Comparison of ENCODE assay signal across 8 cellular contexts in genomic region chr9:120936011-120936763, GRCh38. TPM values are rescaled to one million over a fixed set of nuclear protein-coding genes. Genes with fewer than 3 reads are reported as not detected.
DNase-seq lines count a peak whose midpoint lies in the region; ATAC-seq and TF ChIP-seq lines count a peak whose summit lies in the region.

No MANE protein-coding gene starts in this region.

- H3K9me3 ChIP-seq in duodenal mucosa (ENCODE audit: control insufficient read depth in 1 of 2, low read length in 2 of 2) = no peaks in the 10 kb centered on the region

- intact Hi-C loops in activated CD8-positive, alpha-beta T cell treated with anti-CD3 and anti-CD28 coated beads for 36 hours (cut with micrococcal nuclease) = loop anchor here (1.0 kb wide), 1 partner anchor 39 kb away; no protein-coding TSS in a partner anchor

- H3K4me1 Mint-ChIP-seq in activated CD8-positive, alpha-beta T cell treated with anti-CD3 and anti-CD28 coated beads for 36 hours (ENCODE audit: low read depth) = peaks cover 63% of the 10 kb centered on the region

- ATAC-seq in HG03565 (IDR thresholded peaks at IDR 0.05; ENCODE audit: unreplicated experiment) = peak; percentile 35
- ATAC-seq in activated CD8-positive, alpha-beta T cell treated with anti-CD3 and anti-CD28 coated beads for 36 hours = peak; percentile 63

- H3K36me3 Mint-ChIP-seq in activated CD8-positive, alpha-beta T cell treated with anti-CD3 and anti-CD28 coated beads for 36 hours (ENCODE audit: low read depth) = no peaks in the 10 kb centered on the region

- peak overlapping the region in 1 of 2 donors; percentile 48 for H3K9ac ChIP-seq in duodenal mucosa (ENCODE audit: low read depth in 1 of 2, low read length in 2 of 2)

- no peaks in the 10 kb centered on the region for H3K27me3 Mint-ChIP-seq in activated CD8-positive, alpha-beta T cell treated with anti-CD3 and anti-CD28 coated beads for 36 hours

- POLR2A ChIA-PET in activated CD8-positive, alpha-beta T cell treated with anti-CD3 and anti-CD28 coated beads for 36 hours (lab: Charles Lee) = interaction anchor here (0.7 to 60.2 kb wide), 3 partner anchors 42 to 189 kb away, joined by 3 to 2439 read pairs (median 6); partner anchors contain the start of genes PHF19 and TRAF1

- no peaks in the 10 kb centered on the region for H3K27me3 ChIP-seq in duodenal mucosa (ENCODE audit: control insufficient read depth in 1 of 2, insufficient read depth in 2 of 2, low read length in 2 of 2)

- peak; percentile 74 to 86 (median 82) for DNase-seq in NCI-H1417 (lab: John Stamatoyannopoulos, UW)
- no peak for DNase-seq in NCI-H1417 treated with DMSO at 0.1 percent for 48 hours (lab: John Stamatoyannopoulos, UW)
- DNase-seq in NCI-H82 treated with DMSO at 0.1 percent for 48 hours (lab: John Stamatoyannopoulos, UW; ENCODE audit: unreplicated experiment) = peak; percentile 79
- DNase-seq in activated CD8-positive, alpha-beta T cell treated with anti-CD3 and anti-CD28 coated beads for 36 hours = peak; percentile 96
- DNase-seq in lung microvascular endothelial cell (ENCODE audit: low read depth in 2 of 2) = peak; percentile 92
- peak; percentile 74 to 92 (median 86) for DNase-seq in stimulated activated CD4-positive, alpha-beta T cell treated with anti-CD3 and anti-CD28 coated beads, TNF-alpha, amount 100 ng/mL, for 48 hours (ENCODE audit: low read depth in 3 of 3)

- H3K36me3 ChIP-seq in duodenal mucosa (ENCODE audit: control insufficient read depth in 1 of 2, insufficient read depth in 2 of 2, low read length in 2 of 2) = no peaks in the 10 kb centered on the region

- CTCF ChIA-PET in activated CD8-positive, alpha-beta T cell treated with anti-CD3 and anti-CD28 coated beads for 36 hours (lab: Charles Lee) = interaction anchor here (0.6 to 6.6 kb wide), 28 partner anchors 9 to 214 kb away, joined by 3 to 59 read pairs (median 4); partner anchors contain the start of gene TRAF1

- H3K27ac ChIP-seq in duodenal mucosa (ENCODE audit: low read depth, low read length) = peak overlapping the region; percentile 58

- no peaks in the 10 kb centered on the region for H3K9me3 Mint-ChIP-seq in activated CD8-positive, alpha-beta T cell treated with anti-CD3 and anti-CD28 coated beads for 36 hours

- peaks cover 25 to 35% of the 10 kb centered on the region in 2 donors for H3K4me1 ChIP-seq in duodenal mucosa (ENCODE audit: control insufficient read depth in 1 of 2, insufficient read depth in 2 of 2, low read length in 2 of 2)

- H3K4me3 ChIP-seq in duodenal mucosa (ENCODE audit: low read depth in 1 of 2, low read length in 2 of 2) = peak overlapping the region in 1 of 2 donors; percentile 11

- peak overlapping the region; percentile 57 for H3K4me3 Mint-ChIP-seq in activated CD8-positive, alpha-beta T cell treated with anti-CD3 and anti-CD28 coated beads for 36 hours

- peak; percentile 98 for TF ChIP-seq CTCF in activated CD8-positive, alpha-beta T cell treated with anti-CD3 and anti-CD28 coated beads for 36 hours (IDR thresholded peaks at IDR 0.05)

- peak overlapping the region; percentile 100 for H3K27ac Mint-ChIP-seq in activated CD8-positive, alpha-beta T cell treated with anti-CD3 and anti-CD28 coated beads for 36 hours

RNA-seq across cellular contexts. Expression of gene TRAF1, which starts 9.6 kb away (rescaled TPM):
- total RNA-seq in activated CD8-positive, alpha-beta T cell treated with anti-CD3 and anti-CD28 coated beads for 36 hours = 100 to 1,000 TPM; 147 to 150 TPM
- total RNA-seq in lung microvascular endothelial cell = 0.60 and 1.1 TPM in 2 replicates

RNA-seq across cellular contexts. Expression of gene PHF19, which starts 59.2 kb away (rescaled TPM):
- total RNA-seq in activated CD8-positive, alpha-beta T cell treated with anti-CD3 and anti-CD28 coated beads for 36 hours = 100 to 1,000 TPM; 210 to 216 TPM
- total RNA-seq in lung microvascular endothelial cell = 9.3 and 22.2 TPM in 2 replicates

Comparison
In these comparisons a context has a peak if more than half of its experiments do, and no peak if none do; other contexts are left out.
1. RNA of gene TRAF1, which starts 9.6 kb away (total RNA-seq): 147 to 150 TPM in activated CD8-positive, alpha-beta T cell treated with anti-CD3 and anti-CD28 coated beads for 36 hours; 0.60 to 1.1 TPM in lung microvascular endothelial cell; every median in the first group is over 10 times any median in the second.